ENCODE assay signal across 17 cellular contexts in genomic region chr1:234913771-234914170, GRCh38.
DNase-seq lines count a peak whose midpoint lies in the region; ATAC-seq and TF ChIP-seq lines count a peak whose summit lies in the region.
"Had no signal": no experiment of that assay in that cellular context is flagged by ENCODE, and none has a peak within 500 bp of the region (broad histone marks: within the 10 kb centered on the region; RNA-seq: fewer than 3 reads in every experiment).

No MANE protein-coding gene starts in this region.

- H3K14ac ChIP-seq in H9 (ENCODE audit: insufficient read depth, low read length) = no peak overlapping the region

- H2BK12ac ChIP-seq in H9 (ENCODE audit: insufficient read length, low read depth, low read length) = no peak overlapping the region

- TF ChIP-seq CTCF in H9 (conservative IDR thresholded peaks at IDR 0.05) (no peak), esophagus muscularis mucosa (IDR thresholded peaks at IDR 0.05) (no peak), hepatocyte (IDR thresholded peaks at IDR 0.05; ENCODE audit: poor library complexity) (no peak)

- H3K4me3 Mint-ChIP-seq in H9 = no peak overlapping the region; a peak in 1 of 5 replicates
- peak overlapping the region; percentile 26 for H3K4me3 Mint-ChIP-seq in natural killer cell treated with Interleukin-12 subunit alpha and Interleukin-12 subunit beta and Interleukin-15 and Interleukin-18, amount 100 ng/mL, for 72 hours
- H3K4me3 Mint-ChIP-seq: activated CD4-positive, alpha-beta T cell treated with anti-CD3 and anti-CD28 coated beads for 36 hours; activated naive CD8-positive, alpha-beta T cell treated with anti-CD3 and anti-CD28 coated beads for 36 hours had no signal

- H3K36me3 Mint-ChIP-seq in H9 (ENCODE audit: insufficient read depth in 1 of 3, low read depth in 3 of 3) = peaks cover 0 to 8% (median 3%) of the 10 kb centered on the region in 3 experiments; a peak in 5 of 7 replicates
- no peaks in the 10 kb centered on the region for H3K36me3 Mint-ChIP-seq in natural killer cell treated with Interleukin-12 subunit alpha and Interleukin-12 subunit beta and Interleukin-15 and Interleukin-18, amount 100 ng/mL, for 72 hours
- H3K36me3 Mint-ChIP-seq: activated naive CD8-positive, alpha-beta T cell treated with anti-CD3 and anti-CD28 coated beads for 36 hours; CD8-positive, alpha-beta memory T cell had no signal

- H3K27ac Mint-ChIP-seq in H9 = peak overlapping the region; percentile 10 to 98 (median 62); a peak in 3 of 7 replicates
- H3K27ac Mint-ChIP-seq in natural killer cell treated with Interleukin-12 subunit alpha and Interleukin-12 subunit beta and Interleukin-15 and Interleukin-18, amount 100 ng/mL, for 72 hours = peak overlapping the region; percentile 27 to 81
- H3K27ac Mint-ChIP-seq: activated naive CD8-positive, alpha-beta T cell treated with anti-CD3 and anti-CD28 coated beads for 36 hours had no signal

- H4K5ac ChIP-seq in H9 (ENCODE audit: insufficient read length, low read depth, low read length) = no peak overlapping the region

- H3K36me3 ChIP-seq in BLaER1 = no peaks in the 10 kb centered on the region
- H3K36me3 ChIP-seq in esophagus muscularis mucosa = no peaks in the 10 kb centered on the region
- H3K36me3 ChIP-seq in hepatocyte (replicated peaks; ENCODE audit: insufficient read depth, low read depth) = no peaks in the 10 kb centered on the region
- H3K36me3 ChIP-seq: ovary had no signal

- H3K27ac ChIP-seq in BLaER1 (peak overlapping the region; percentile 92), H9 (ENCODE audit: insufficient read length, low read depth, low read length) (no peak overlapping the region), esophagus muscularis mucosa (replicated peaks in 1 of 4) (peak overlapping the region; percentile 73 to 81 (median 75)), hepatocyte (no peak overlapping the region)
- H3K27ac ChIP-seq: ovary, testis had no signal

- H2BK15ac ChIP-seq in H9 (ENCODE audit: low read depth, low read length) = no peak overlapping the region

- H3T11ph ChIP-seq in H9 (ENCODE audit: low read length) = no peak overlapping the region

- H3K9me3 ChIP-seq in BLaER1 (no peaks in the 10 kb centered on the region), H9 (ENCODE audit: control insufficient read depth, low read depth, low read length) (no peaks in the 10 kb centered on the region), esophagus muscularis mucosa (no peaks in the 10 kb centered on the region), hepatocyte (ENCODE audit: low read depth) (no peaks in the 10 kb centered on the region)
- H3K9me3 ChIP-seq: ovary, testis had no signal

- no peaks in the 10 kb centered on the region for H3K9me2 ChIP-seq in hepatocyte (replicated peaks; ENCODE audit: insufficient read depth)

- DNase-seq in H9 = peak; percentile 64
- no peak for DNase-seq in esophagus muscularis mucosa (ENCODE audit: extremely low spot score)
- DNase-seq in natural killer cell treated with Interleukin-12 subunit alpha and Interleukin-12 subunit beta and Interleukin-15 and Interleukin-18, amount 100 ng/mL, for 72 hours (ENCODE audit: low spot score) = no peak
- DNase-seq in hepatocyte (ENCODE audit: low spot score) = no peak
- no peak for DNase-seq in SIG-M5 (lab: John Stamatoyannopoulos, UW)
- DNase-seq: activated CD4-positive, alpha-beta T cell treated with anti-CD3 and anti-CD28 coated beads for 36 hours; activated naive CD8-positive, alpha-beta T cell treated with anti-CD3 and anti-CD28 coated beads for 36 hours; CD8-positive, alpha-beta memory T cell; DMS53; NCI-H1092; NCI-H2081; SW 1271; testis had no signal

- no peaks in the 10 kb centered on the region for H4K20me1 ChIP-seq in BLaER1
- H4K20me1 ChIP-seq in H9 (ENCODE audit: control insufficient read depth, insufficient read depth, insufficient read length) = no peaks in the 10 kb centered on the region
- no peaks in the 10 kb centered on the region for H4K20me1 ChIP-seq in hepatocyte (ENCODE audit: insufficient read depth, poor library complexity, severe bottlenecking)

- peaks cover 2 to 8% of the 10 kb centered on the region in 2 experiments; a peak in 4 of 5 replicates for H3K9me3 Mint-ChIP-seq in H9
- H3K9me3 Mint-ChIP-seq in natural killer cell treated with Interleukin-12 subunit alpha and Interleukin-12 subunit beta and Interleukin-15 and Interleukin-18, amount 100 ng/mL, for 72 hours = no peaks in the 10 kb centered on the region
- H3K9me3 Mint-ChIP-seq: activated naive CD8-positive, alpha-beta T cell treated with anti-CD3 and anti-CD28 coated beads for 36 hours; CD8-positive, alpha-beta memory T cell had no signal

- no peak for TF ChIP-seq EP300 in esophagus muscularis mucosa (IDR thresholded peaks at IDR 0.05)

- H2BK120ac ChIP-seq in H9 (ENCODE audit: low read depth, low read length, poor library complexity, severe bottlenecking) = no peak overlapping the region

- H3K79me2 ChIP-seq in H9 (ENCODE audit: insufficient read depth, low read length) (no peaks in the 10 kb centered on the region), hepatocyte (no peaks in the 10 kb centered on the region)

- H2BK20ac ChIP-seq in H9 (ENCODE audit: low read depth, low read length, poor library complexity, severe bottlenecking) = no peak overlapping the region

- H3K4me3 ChIP-seq in BLaER1 = no peak overlapping the region
- H3K4me3 ChIP-seq in esophagus muscularis mucosa = no peak overlapping the region
- no peak overlapping the region for H3K4me3 ChIP-seq in hepatocyte
- H3K4me3 ChIP-seq: ovary, testis had no signal

- H3K27me3 Mint-ChIP-seq in H9 (ENCODE audit: low read depth) = peaks cover 22% of the 10 kb centered on the region
- no peaks in the 10 kb centered on the region for H3K27me3 Mint-ChIP-seq in natural killer cell treated with Interleukin-12 subunit alpha and Interleukin-12 subunit beta and Interleukin-15 and Interleukin-18, amount 100 ng/mL, for 72 hours
- H3K27me3 Mint-ChIP-seq: activated CD4-positive, alpha-beta T cell treated with anti-CD3 and anti-CD28 coated beads for 36 hours; activated naive CD8-positive, alpha-beta T cell treated with anti-CD3 and anti-CD28 coated beads for 36 hours; CD8-positive, alpha-beta memory T cell had no signal

- intact Hi-C loops in esophagus muscularis mucosa (cut with DNase I) = loop anchor here (10.0 kb wide), 1 partner anchor 189 kb away; no protein-coding TSS in a partner anchor

- TF ChIP-seq POLR2A in esophagus muscularis mucosa (IDR thresholded peaks at IDR 0.05; ENCODE audit: low read depth) = no peak

- H3K79me1 ChIP-seq in H9 (ENCODE audit: insufficient read depth, low read depth, low read length, poor library complexity, severe bottlenecking) = no peaks in the 10 kb centered on the region

- H3K23me2 ChIP-seq in H9 (ENCODE audit: insufficient read length, low read depth, low read length, poor library complexity, severe bottlenecking) = no peaks in the 10 kb centered on the region

- H3K4ac ChIP-seq in H9 (ENCODE audit: low read depth, low read length) = no peak overlapping the region

- H3K9ac ChIP-seq in BLaER1 (no peak overlapping the region), H9 (ENCODE audit: extremely low read depth, insufficient read length, low read length) (no peak overlapping the region)

- no peak overlapping the region for H3K56ac ChIP-seq in H9 (ENCODE audit: insufficient read length, low read depth, low read length)

- no peak overlapping the region for H3K23ac ChIP-seq in H9 (ENCODE audit: insufficient read length, low read depth, low read length)

- H2AK5ac ChIP-seq in H9 (ENCODE audit: insufficient read length, low read length) = no peak overlapping the region

- H2BK5ac ChIP-seq in H9 (ENCODE audit: insufficient read length, low read length) = no peak overlapping the region

- no peak for ATAC-seq in natural killer cell treated with Interleukin-12 subunit alpha and Interleukin-12 subunit beta and Interleukin-15 and Interleukin-18, amount 100 ng/mL, for 72 hours
- ATAC-seq in GM19023 (IDR thresholded peaks at IDR 0.05; ENCODE audit: unreplicated experiment) (no peak), HG02623 (IDR thresholded peaks at IDR 0.05; ENCODE audit: unreplicated experiment) (no peak)
- ATAC-seq: activated CD4-positive, alpha-beta T cell treated with anti-CD3 and anti-CD28 coated beads for 36 hours had no signal

- H3K4me1 Mint-ChIP-seq in H9 = peaks cover 42 to 48% of the 10 kb centered on the region in 2 experiments
- peaks cover 48% of the 10 kb centered on the region in 2 donors for H3K4me1 Mint-ChIP-seq in natural killer cell treated with Interleukin-12 subunit alpha and Interleukin-12 subunit beta and Interleukin-15 and Interleukin-18, amount 100 ng/mL, for 72 hours (ENCODE audit: low read depth in 2 of 2)

- H4K91ac ChIP-seq in H9 (ENCODE audit: insufficient read length, low read depth, low read length) = no peak overlapping the region

- H2AFZ ChIP-seq in H9 (ENCODE audit: low read length) (no peak overlapping the region), hepatocyte (no peak overlapping the region)

- no CpG with 5 or more reads among the region's 11 CpGs for WGBS in H9 (ENCODE audit: extremely low coverage, insufficient read length, low lambda C conversion rate)
- WGBS in esophagus muscularis mucosa = 91% methylated on average over 11 of the region's 11 CpGs
- WGBS in hepatocyte (ENCODE audit: low lambda C conversion rate, missing lambda C conversion rate) = 83% methylated on average over 11 of the region's 11 CpGs

- peaks cover 84% of the 10 kb centered on the region for H3K4me1 ChIP-seq in BLaER1
- peaks cover 9% of the 10 kb centered on the region; the same call in 1 of the 2 replicates for H3K4me1 ChIP-seq in H9 (ENCODE audit: insufficient read depth, low read length)
- peaks cover 58 to 65% (median 60%) of the 10 kb centered on the region in 4 donors for H3K4me1 ChIP-seq in esophagus muscularis mucosa
- H3K4me1 ChIP-seq in hepatocyte (ENCODE audit: insufficient read depth) = peaks cover 23% of the 10 kb centered on the region

- no peak overlapping the region for H4K8ac ChIP-seq in H9 (replicated peaks; ENCODE audit: insufficient read length, low read depth, low read length)

- no peak overlapping the region for H3K18ac ChIP-seq in H9 (ENCODE audit: insufficient read length, low read depth, low read length)

- no peaks in the 10 kb centered on the region for H3K27me3 ChIP-seq in BLaER1
- no peaks in the 10 kb centered on the region for H3K27me3 ChIP-seq in H9 (ENCODE audit: insufficient read depth, low read length)
- H3K27me3 ChIP-seq in esophagus muscularis mucosa = no peaks in the 10 kb centered on the region
- no peaks in the 10 kb centered on the region for H3K27me3 ChIP-seq in hepatocyte
- H3K27me3 ChIP-seq: ovary, testis had no signal

- H3K4me2 ChIP-seq in BLaER1 = peak overlapping the region; percentile 81
- H3K4me2 ChIP-seq in H9 (ENCODE audit: insufficient read depth, insufficient read length, low read length) = no peak overlapping the region
- no peak overlapping the region for H3K4me2 ChIP-seq in hepatocyte

Comparison
In these comparisons a context has a peak if more than half of its experiments do, and no peak if none do; other contexts are left out.
1. H3K27ac ChIP-seq: peak in BLaER1 (single experiment) and esophagus muscularis mucosa (4 of 4); none in H9 (single experiment) and hepatocyte (single experiment).